In the genomic region with DNA sequence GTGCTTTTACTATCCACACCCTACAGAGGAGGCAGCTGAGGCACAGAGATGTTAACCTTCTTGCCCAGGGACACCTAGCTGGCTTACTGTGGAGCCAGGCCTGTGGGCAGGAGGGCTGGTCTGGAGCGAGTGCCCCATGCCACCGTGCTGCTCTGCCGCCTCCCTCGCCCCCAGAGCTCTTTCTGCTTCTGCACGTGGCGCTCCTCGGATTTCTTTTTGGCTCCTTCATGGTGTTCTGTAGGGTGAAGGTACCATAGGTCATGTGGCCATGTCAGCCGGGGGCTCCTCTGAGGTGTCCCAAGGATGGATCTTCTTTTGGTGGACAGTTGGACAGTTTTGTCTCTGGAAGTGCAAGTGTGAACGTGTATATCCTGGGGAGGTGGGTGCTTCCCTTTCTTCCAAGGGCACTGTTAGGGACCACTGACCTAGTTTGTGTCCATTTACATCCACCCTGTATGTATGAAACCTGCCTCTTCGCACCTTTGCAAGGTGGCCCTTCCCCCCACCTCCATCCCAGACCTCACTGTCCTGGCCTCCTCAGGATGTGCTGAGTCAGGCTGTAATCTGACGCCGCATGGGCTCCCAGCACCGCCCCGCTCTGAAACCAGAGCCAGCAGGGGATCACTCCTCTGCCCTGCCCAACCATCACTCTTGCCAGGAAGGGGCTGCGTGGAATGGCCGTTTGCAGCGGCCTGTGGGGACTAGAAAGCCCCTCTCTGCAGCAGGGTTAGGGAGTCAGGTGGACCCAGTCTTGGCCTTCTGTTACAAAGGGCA, we compare ENCODE assay signal across 1 cellular context.
TF ChIP-seq lines count a peak whose summit lies in the region.

No MANE protein-coding gene starts in this region.

TF ChIP-seq in WTC11, 78 proteins besides CTCF, POLR2A, EP300 and RAD21 (continued from another document):
- TF ChIP-seq, protein P1, sequence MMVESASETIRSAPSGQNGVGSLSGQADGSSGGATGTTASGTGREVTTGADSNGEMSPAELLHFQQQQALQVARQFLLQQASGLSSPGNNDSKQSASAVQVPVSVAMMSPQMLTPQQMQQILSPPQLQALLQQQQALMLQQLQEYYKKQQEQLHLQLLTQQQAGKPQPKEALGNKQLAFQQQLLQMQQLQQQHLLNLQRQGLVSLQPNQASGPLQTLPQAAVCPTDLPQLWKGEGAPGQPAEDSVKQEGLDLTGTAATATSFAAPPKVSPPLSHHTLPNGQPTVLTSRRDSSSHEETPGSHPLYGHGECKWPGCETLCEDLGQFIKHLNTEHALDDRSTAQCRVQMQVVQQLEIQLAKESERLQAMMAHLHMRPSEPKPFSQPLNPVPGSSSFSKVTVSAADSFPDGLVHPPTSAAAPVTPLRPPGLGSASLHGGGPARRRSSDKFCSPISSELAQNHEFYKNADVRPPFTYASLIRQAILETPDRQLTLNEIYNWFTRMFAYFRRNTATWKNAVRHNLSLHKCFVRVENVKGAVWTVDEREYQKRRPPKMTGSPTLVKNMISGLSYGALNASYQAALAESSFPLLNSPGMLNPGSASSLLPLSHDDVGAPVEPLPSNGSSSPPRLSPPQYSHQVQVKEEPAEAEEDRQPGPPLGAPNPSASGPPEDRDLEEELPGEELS (CRISPR knock-in tag; IDR thresholded peaks at IDR 0.05) = peak; percentile 84; the same call in 1 of the 2 replicates
- TF ChIP-seq ZNF121 (CRISPR knock-in tag; IDR thresholded peaks at IDR 0.05) (peak; percentile 100), NFE2L1 (CRISPR knock-in tag; IDR thresholded peaks at IDR 0.05) (peak; percentile 100), ZNF138 (CRISPR knock-in tag; conservative IDR thresholded peaks at IDR 0.05) (0 out of 2 replicates have a peak, but pooled peaks have one; percentile 54), TP53 (CRISPR knock-in tag; IDR thresholded peaks at IDR 0.05) (0 out of 2 replicates have a peak, but pooled peaks have one; percentile 65)
